Comparison of ENCODE assay signal across 1 cellular context in the genomic region with DNA sequence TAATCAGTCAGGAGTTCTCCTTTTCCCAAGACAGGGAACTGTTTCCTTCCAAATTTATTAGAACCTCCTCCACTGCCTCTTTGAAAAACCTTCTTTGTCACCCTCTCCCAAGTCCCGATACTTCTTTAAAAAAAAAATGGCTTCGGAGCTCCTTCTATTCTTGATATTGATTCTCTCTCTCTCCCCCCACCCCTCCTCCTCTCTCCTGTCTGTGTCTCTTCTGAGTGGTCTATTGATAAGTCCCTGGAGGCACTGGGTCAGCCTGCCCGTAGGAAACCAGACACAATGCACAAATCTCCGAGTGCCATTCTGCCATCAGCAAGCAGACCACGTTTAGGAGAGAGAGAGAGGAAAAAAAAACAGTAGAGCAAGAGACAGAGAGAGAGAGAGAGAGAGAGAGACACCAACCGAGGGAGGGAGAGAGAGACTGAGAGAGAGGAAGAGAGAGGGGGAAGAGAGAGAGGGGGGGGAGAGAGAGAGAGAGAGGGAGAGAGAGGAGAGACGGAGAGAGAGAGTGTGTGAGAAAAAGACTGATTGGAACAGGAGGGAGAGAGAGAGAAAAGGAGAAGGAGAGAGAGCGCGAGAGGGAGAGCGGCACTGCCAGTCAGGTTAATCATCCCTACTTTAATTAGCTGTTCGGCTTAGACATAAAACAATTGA.
TF ChIP-seq lines count a peak whose summit lies in the region.

No MANE protein-coding gene starts in this region.

TF ChIP-seq in H1, 55 proteins besides CTCF, POLR2A, EP300 and RAD21 (continued from another document):
- TF ChIP-seq, protein P1, sequence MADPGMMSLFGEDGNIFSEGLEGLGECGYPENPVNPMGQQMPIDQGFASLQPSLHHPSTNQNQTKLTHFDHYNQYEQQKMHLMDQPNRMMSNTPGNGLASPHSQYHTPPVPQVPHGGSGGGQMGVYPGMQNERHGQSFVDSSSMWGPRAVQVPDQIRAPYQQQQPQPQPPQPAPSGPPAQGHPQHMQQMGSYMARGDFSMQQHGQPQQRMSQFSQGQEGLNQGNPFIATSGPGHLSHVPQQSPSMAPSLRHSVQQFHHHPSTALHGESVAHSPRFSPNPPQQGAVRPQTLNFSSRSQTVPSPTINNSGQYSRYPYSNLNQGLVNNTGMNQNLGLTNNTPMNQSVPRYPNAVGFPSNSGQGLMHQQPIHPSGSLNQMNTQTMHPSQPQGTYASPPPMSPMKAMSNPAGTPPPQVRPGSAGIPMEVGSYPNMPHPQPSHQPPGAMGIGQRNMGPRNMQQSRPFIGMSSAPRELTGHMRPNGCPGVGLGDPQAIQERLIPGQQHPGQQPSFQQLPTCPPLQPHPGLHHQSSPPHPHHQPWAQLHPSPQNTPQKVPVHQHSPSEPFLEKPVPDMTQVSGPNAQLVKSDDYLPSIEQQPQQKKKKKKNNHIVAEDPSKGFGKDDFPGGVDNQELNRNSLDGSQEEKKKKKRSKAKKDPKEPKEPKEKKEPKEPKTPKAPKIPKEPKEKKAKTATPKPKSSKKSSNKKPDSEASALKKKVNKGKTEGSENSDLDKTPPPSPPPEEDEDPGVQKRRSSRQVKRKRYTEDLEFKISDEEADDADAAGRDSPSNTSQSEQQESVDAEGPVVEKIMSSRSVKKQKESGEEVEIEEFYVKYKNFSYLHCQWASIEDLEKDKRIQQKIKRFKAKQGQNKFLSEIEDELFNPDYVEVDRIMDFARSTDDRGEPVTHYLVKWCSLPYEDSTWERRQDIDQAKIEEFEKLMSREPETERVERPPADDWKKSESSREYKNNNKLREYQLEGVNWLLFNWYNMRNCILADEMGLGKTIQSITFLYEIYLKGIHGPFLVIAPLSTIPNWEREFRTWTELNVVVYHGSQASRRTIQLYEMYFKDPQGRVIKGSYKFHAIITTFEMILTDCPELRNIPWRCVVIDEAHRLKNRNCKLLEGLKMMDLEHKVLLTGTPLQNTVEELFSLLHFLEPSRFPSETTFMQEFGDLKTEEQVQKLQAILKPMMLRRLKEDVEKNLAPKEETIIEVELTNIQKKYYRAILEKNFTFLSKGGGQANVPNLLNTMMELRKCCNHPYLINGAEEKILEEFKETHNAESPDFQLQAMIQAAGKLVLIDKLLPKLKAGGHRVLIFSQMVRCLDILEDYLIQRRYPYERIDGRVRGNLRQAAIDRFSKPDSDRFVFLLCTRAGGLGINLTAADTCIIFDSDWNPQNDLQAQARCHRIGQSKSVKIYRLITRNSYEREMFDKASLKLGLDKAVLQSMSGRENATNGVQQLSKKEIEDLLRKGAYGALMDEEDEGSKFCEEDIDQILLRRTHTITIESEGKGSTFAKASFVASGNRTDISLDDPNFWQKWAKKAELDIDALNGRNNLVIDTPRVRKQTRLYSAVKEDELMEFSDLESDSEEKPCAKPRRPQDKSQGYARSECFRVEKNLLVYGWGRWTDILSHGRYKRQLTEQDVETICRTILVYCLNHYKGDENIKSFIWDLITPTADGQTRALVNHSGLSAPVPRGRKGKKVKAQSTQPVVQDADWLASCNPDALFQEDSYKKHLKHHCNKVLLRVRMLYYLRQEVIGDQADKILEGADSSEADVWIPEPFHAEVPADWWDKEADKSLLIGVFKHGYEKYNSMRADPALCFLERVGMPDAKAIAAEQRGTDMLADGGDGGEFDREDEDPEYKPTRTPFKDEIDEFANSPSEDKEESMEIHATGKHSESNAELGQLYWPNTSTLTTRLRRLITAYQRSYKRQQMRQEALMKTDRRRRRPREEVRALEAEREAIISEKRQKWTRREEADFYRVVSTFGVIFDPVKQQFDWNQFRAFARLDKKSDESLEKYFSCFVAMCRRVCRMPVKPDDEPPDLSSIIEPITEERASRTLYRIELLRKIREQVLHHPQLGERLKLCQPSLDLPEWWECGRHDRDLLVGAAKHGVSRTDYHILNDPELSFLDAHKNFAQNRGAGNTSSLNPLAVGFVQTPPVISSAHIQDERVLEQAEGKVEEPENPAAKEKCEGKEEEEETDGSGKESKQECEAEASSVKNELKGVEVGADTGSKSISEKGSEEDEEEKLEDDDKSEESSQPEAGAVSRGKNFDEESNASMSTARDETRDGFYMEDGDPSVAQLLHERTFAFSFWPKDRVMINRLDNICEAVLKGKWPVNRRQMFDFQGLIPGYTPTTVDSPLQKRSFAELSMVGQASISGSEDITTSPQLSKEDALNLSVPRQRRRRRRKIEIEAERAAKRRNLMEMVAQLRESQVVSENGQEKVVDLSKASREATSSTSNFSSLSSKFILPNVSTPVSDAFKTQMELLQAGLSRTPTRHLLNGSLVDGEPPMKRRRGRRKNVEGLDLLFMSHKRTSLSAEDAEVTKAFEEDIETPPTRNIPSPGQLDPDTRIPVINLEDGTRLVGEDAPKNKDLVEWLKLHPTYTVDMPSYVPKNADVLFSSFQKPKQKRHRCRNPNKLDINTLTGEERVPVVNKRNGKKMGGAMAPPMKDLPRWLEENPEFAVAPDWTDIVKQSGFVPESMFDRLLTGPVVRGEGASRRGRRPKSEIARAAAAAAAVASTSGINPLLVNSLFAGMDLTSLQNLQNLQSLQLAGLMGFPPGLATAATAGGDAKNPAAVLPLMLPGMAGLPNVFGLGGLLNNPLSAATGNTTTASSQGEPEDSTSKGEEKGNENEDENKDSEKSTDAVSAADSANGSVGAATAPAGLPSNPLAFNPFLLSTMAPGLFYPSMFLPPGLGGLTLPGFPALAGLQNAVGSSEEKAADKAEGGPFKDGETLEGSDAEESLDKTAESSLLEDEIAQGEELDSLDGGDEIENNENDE (IDR thresholded peaks at IDR 0.05; ENCODE audit: insufficient replicate concordance, low read length), result no peak
- no peak for TF ChIP-seq KDM5A (IDR thresholded peaks at IDR 0.05; ENCODE audit: low read length)
- no peak for TF ChIP-seq SP2 (IDR thresholded peaks at IDR 0.05; ENCODE audit: low read length)
- no peak for TF ChIP-seq SUZ12 (IDR thresholded peaks at IDR 0.05; ENCODE audit: low read length)
- no peak for TF ChIP-seq SIN3A (conservative IDR thresholded peaks at IDR 0.05 in 1 of 2, IDR thresholded peaks at IDR 0.05 in 1 of 2; ENCODE audit: low read depth in 1 of 2, low read length in 2 of 2)
- TF ChIP-seq SAP30 (IDR thresholded peaks at IDR 0.05; ENCODE audit: insufficient read depth, insufficient replicate concordance, low read length), result no peak
- TF ChIP-seq CBX5 (IDR thresholded peaks at IDR 0.05; ENCODE audit: low read depth, low read length), result no peak
